ENCODE assay signal across 9 cellular contexts in the genomic region with DNA sequence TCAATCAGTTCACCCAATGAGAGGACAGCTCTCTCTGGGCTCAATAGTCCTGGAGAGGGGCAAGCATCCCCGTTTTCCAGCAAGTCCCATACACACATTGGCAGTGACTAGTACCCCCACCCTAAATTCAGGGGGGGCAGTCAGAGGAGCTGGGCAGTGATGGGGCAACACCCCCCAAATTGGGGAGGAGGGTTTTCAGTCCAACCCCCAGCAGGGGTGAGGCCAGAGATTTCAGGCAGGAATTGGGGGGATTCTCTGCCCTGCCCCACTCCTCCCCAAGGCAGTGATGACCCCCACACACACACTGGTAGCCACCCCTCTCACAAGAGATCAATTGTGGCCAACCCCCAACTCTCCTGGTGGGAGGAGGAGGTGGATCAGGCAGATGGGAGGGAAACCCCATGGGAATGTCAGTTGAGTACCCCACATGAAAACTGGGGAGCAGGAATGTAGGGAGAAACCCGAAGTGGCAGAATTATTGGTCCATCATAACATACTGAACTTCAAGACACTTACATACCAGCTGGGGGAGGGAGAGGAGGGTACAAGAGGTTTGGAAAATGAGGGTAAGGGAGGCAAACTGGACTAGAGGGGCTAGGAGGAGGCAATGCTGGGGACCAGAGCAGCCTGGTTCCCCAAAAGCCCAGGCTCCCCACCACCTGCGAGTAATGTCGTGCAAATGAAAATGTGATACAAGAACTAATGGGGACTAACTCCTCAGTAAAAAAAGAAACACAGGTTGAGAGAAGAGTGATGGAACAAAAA. TPM values are rescaled to one million over a fixed set of nuclear protein-coding genes. Genes with fewer than 3 reads are reported as not detected.
DNase-seq lines count a peak whose midpoint lies in the region; ATAC-seq, FAIRE-seq and TF ChIP-seq lines count a peak whose summit lies in the region.
"Had no signal": no experiment of that assay in that cellular context is flagged by ENCODE, and none has a peak within 500 bp of the region (broad histone marks: within the 10 kb centered on the region; RNA-seq: fewer than 3 reads in every experiment).

No MANE protein-coding gene starts in this region.

- H3K27ac ChIP-seq in astrocyte (ENCODE audit: low read depth, low read length) (no peak overlapping the region), transverse colon (peak overlapping the region; percentile 93 to 100 (median 97))

- intact Hi-C loops in activated naive CD4-positive, alpha-beta T cell treated with anti-CD3 and anti-CD28 coated beads for 36 hours (cut with micrococcal nuclease) = loop anchor here (5.0 to 10.0 kb wide), 3 partner anchors 77 to 675 kb away; a partner anchor contains a TSS
- intact Hi-C loops in transverse colon (cut with DNase I; ENCODE audit: low total_unique reads) = no loop called here

- no peaks in the 10 kb centered on the region for H3K27me3 Mint-ChIP-seq in activated naive CD4-positive, alpha-beta T cell treated with anti-CD3 and anti-CD28 coated beads for 36 hours (ENCODE audit: low read depth)
- H3K27me3 Mint-ChIP-seq in astrocyte (ENCODE audit: low read depth, unreplicated experiment) = no peaks in the 10 kb centered on the region
- H3K27me3 Mint-ChIP-seq in naive B cell = no peaks in the 10 kb centered on the region

- H2AFZ ChIP-seq in astrocyte (ENCODE audit: low read depth, low read length) = no peak overlapping the region

- H4K20me1 ChIP-seq in astrocyte (ENCODE audit: insufficient read depth, low read length) = peaks cover 37% of the 10 kb centered on the region

- no peak for DNase-seq in activated naive CD4-positive, alpha-beta T cell treated with anti-CD3 and anti-CD28 coated beads for 36 hours
- no peak for DNase-seq in activated naive CD4-positive, alpha-beta T cell treated with anti-CD3 and anti-CD28 coated beads, Interleukin-2, amount 50 U/mL, for 16 hours
- DNase-seq in astrocyte (ENCODE audit: low read depth) (no peak), naive B cell (no peak), transverse colon (no peak), superior temporal gyrus (ENCODE audit: extremely low spot score) (no peak), hypothalamus (lab: John Stamatoyannopoulos, UW) (no peak)

- no peaks in the 10 kb centered on the region for H3K9me3 Mint-ChIP-seq in activated naive CD4-positive, alpha-beta T cell treated with anti-CD3 and anti-CD28 coated beads for 36 hours
- H3K9me3 Mint-ChIP-seq in astrocyte (ENCODE audit: unreplicated experiment) (no peaks in the 10 kb centered on the region), naive B cell (no peaks in the 10 kb centered on the region)

- TF ChIP-seq POLR2A in transverse colon (IDR thresholded peaks at IDR 0.05) = no peak

- H3K27me3 ChIP-seq in astrocyte (ENCODE audit: insufficient read depth, low read length) (no peaks in the 10 kb centered on the region), transverse colon (no peaks in the 10 kb centered on the region)

- in situ Hi-C loops in transverse colon (cut with MboI; ENCODE audit: low pct_ligation_motif_present in 1 of 4, low pct_unique_long_range_greater_than_20kb in 1 of 4, low sequenced_read_pairs in 3 of 4) = no loop called here

- H3K4me1 ChIP-seq in astrocyte (ENCODE audit: insufficient read depth, low read length) (peaks cover 53% of the 10 kb centered on the region), transverse colon (peaks cover 33 to 66% (median 47%) of the 10 kb centered on the region in 4 donors)

- ATAC-seq in naive B cell (ENCODE audit: low read depth in 2 of 2) (no peak), HG03095 (IDR thresholded peaks at IDR 0.05; ENCODE audit: unreplicated experiment) (no peak)
- ATAC-seq: sciatic nerve had no signal

- H3K9me3 ChIP-seq in astrocyte (ENCODE audit: insufficient read depth, low read depth, low read length) (no peaks in the 10 kb centered on the region), transverse colon (no peaks in the 10 kb centered on the region)

- H3K4me3 Mint-ChIP-seq in activated naive CD4-positive, alpha-beta T cell treated with anti-CD3 and anti-CD28 coated beads for 36 hours = peak overlapping the region; percentile 47
- H3K4me3 Mint-ChIP-seq in astrocyte (ENCODE audit: unreplicated experiment) (peak overlapping the region; percentile 16), naive B cell (peak overlapping the region in 7 of 8 donors; percentile 1 to 92 (median 70))

- CTCF ChIA-PET in activated naive CD4-positive, alpha-beta T cell treated with anti-CD3 and anti-CD28 coated beads for 36 hours (lab: Charles Lee) = interaction anchor here (0.7 to 5.4 kb wide), 7 partner anchors 11 to 37 kb away, joined by 3 to 48 read pairs (median 4); a partner anchor contains a TSS

- TF ChIP-seq EP300 in transverse colon (IDR thresholded peaks at IDR 0.05; ENCODE audit: low read depth) = no peak

- peaks cover 59% of the 10 kb centered on the region for H3K4me1 Mint-ChIP-seq in activated naive CD4-positive, alpha-beta T cell treated with anti-CD3 and anti-CD28 coated beads for 36 hours (ENCODE audit: low read depth)
- H3K4me1 Mint-ChIP-seq in astrocyte (ENCODE audit: low read depth, unreplicated experiment) (peaks cover 26% of the 10 kb centered on the region), naive B cell (peaks cover 42 to 55% (median 50%) of the 10 kb centered on the region in 3 donors)

- peaks cover 14% of the 10 kb centered on the region for H3K36me3 Mint-ChIP-seq in activated naive CD4-positive, alpha-beta T cell treated with anti-CD3 and anti-CD28 coated beads for 36 hours (ENCODE audit: low read depth)
- peaks cover 2% of the 10 kb centered on the region for H3K36me3 Mint-ChIP-seq in astrocyte (ENCODE audit: low read depth, unreplicated experiment)
- peaks cover 0 to 5% of the 10 kb centered on the region in 2 donors for H3K36me3 Mint-ChIP-seq in naive B cell

- H3K9ac ChIP-seq in astrocyte (ENCODE audit: low read length) = peak overlapping the region; percentile 9

- H3K36me3 ChIP-seq in astrocyte (ENCODE audit: insufficient read depth, low read length) (peaks cover 11% of the 10 kb centered on the region), transverse colon (peaks cover 0 to 3% (median 0%) of the 10 kb centered on the region in 4 donors)

- H3K4me3 ChIP-seq in astrocyte (ENCODE audit: insufficient read depth, low read depth, low read length) (no peak overlapping the region), transverse colon (no peak overlapping the region)

- H3K79me2 ChIP-seq in astrocyte (ENCODE audit: insufficient read depth, low read length) = peaks cover 34% of the 10 kb centered on the region

- WGBS in transverse colon (ENCODE audit: low coverage in 1 of 2), 2 donors = 71% methylated on average over 4 of the region's 4 CpGs; no CpG with 5 or more reads in 1 of the 2 donors

- TF ChIP-seq CTCF in astrocyte (IDR thresholded peaks at IDR 0.05; ENCODE audit: insufficient read depth, low read depth, low read length) (no peak), transverse colon (IDR thresholded peaks at IDR 0.05) (no peak)

- no peak for FAIRE-seq in astrocyte (lab: Jason Lieb, UNC)

- peak overlapping the region; percentile 88 for H3K27ac Mint-ChIP-seq in activated naive CD4-positive, alpha-beta T cell treated with anti-CD3 and anti-CD28 coated beads for 36 hours
- no peak overlapping the region for H3K27ac Mint-ChIP-seq in astrocyte (ENCODE audit: unreplicated experiment)
- H3K27ac Mint-ChIP-seq in naive B cell = peak overlapping the region in 3 of 6 donors; percentile 74 to 99 (median 91)

- no peak overlapping the region for H3K4me2 ChIP-seq in astrocyte (ENCODE audit: low read length)

RNA-seq across cellular contexts. Expression of a gene that starts 3.1 kb away (rescaled TPM):
- total RNA-seq in activated naive CD4-positive, alpha-beta T cell treated with anti-CD3 and anti-CD28 coated beads for 36 hours = 10 to 100 TPM; 33.3 to 35.8 TPM
- total RNA-seq in astrocyte = 28.0 and 31.3 TPM in 2 replicates
- polyA plus RNA-seq in naive B cell (ENCODE audit: low read depth in 6 of 6) = 10 to 100 TPM; 37.8 to 89.1 (median 65.9) TPM
- 10 to 100 TPM; 20.9 to 49.4 (median 30.1) TPM for total RNA-seq in transverse colon

RNA-seq across cellular contexts. Expression of a gene that starts 7.4 kb away (rescaled TPM):
- 10 to 100 TPM; 62.2 to 73.3 TPM for total RNA-seq in activated naive CD4-positive, alpha-beta T cell treated with anti-CD3 and anti-CD28 coated beads for 36 hours
- total RNA-seq in astrocyte = 17.0 and 18.1 TPM in 2 replicates
- polyA plus RNA-seq in naive B cell (ENCODE audit: low read depth in 6 of 6) = 10 to 100 TPM in 5 of 6 donors, 1 to 10 TPM in 1; 4.5 to 20.9 (median 13.5) TPM
- total RNA-seq in transverse colon = 100 to 1,000 TPM in 2 of 4 donors, 10 to 100 TPM in 2; 55.9 to 211 (median 109) TPM

RNA-seq across cellular contexts. Expression of a gene that starts 16.5 kb away (rescaled TPM):
- total RNA-seq in activated naive CD4-positive, alpha-beta T cell treated with anti-CD3 and anti-CD28 coated beads for 36 hours = 10 to 100 TPM; 27.6 to 31.5 TPM
- 9.4 and 10.1 TPM in 2 replicates for total RNA-seq in astrocyte
- 10 to 100 TPM; 29.9 to 42.3 (median 34.7) TPM for polyA plus RNA-seq in naive B cell (ENCODE audit: low read depth in 6 of 6)
- 10 to 100 TPM in 2 of 4 donors, 1 to 10 TPM in 2; 1.5 to 74.6 (median 18.3) TPM for total RNA-seq in transverse colon

RNA-seq across cellular contexts. Expression of a gene that starts 30.3 kb away (rescaled TPM):
- 1 to 10 TPM; 4.0 to 4.3 TPM for total RNA-seq in activated naive CD4-positive, alpha-beta T cell treated with anti-CD3 and anti-CD28 coated beads for 36 hours
- total RNA-seq in astrocyte (5.7 and 6.6 TPM in 2 replicates), transverse colon (10 to 100 TPM in 3 of 4 donors, 1 to 10 TPM in 1; 3.2 to 17.1 (median 12.7) TPM)
- polyA plus RNA-seq in naive B cell (ENCODE audit: low read depth in 6 of 6) = 10 to 100 TPM; 14.8 to 24.2 (median 20.4) TPM

RNA-seq across cellular contexts. Expression of a gene that starts 35.7 kb away (rescaled TPM):
- 1 to 10 TPM; 2.4 to 2.9 TPM for total RNA-seq in activated naive CD4-positive, alpha-beta T cell treated with anti-CD3 and anti-CD28 coated beads for 36 hours
- total RNA-seq in astrocyte = 0.64 and 1.0 TPM in 2 replicates
- polyA plus RNA-seq in naive B cell (ENCODE audit: low read depth in 6 of 6) = not detected
- not detected for total RNA-seq in transverse colon

Comparison
In these comparisons a context has a peak if more than half of its experiments do, and no peak if none do; other contexts are left out.
1. H3K4me3 Mint-ChIP-seq: peak in every context shown above with its lines; median percentile 70 in naive B cell; 47 in activated naive CD4-positive, alpha-beta T cell treated with anti-CD3 and anti-CD28 coated beads for 36 hours; 16 in astrocyte.